ENCODE assay signal across 1 cellular context in genomic region chr17:34840758-34841157, GRCh38.
TF ChIP-seq lines count a peak whose summit lies in the region.

No MANE protein-coding gene starts in this region.

TF ChIP-seq in HepG2, 621 proteins besides CTCF, POLR2A, EP300 and RAD21 (continued from another document):
- TF ChIP-seq ZBTB40 (IDR thresholded peaks at IDR 0.05) (no peak), ZBTB40 (CRISPR knock-in tag; IDR thresholded peaks at IDR 0.05) (no peak), ZNF674 (CRISPR knock-in tag; IDR thresholded peaks at IDR 0.05; ENCODE audit: low read depth) (no peak), CREB3 (CRISPR knock-in tag; IDR thresholded peaks at IDR 0.05) (no peak), HNRNPL (IDR thresholded peaks at IDR 0.05; ENCODE audit: low read depth, low read length) (no peak), ZNF276 (CRISPR knock-in tag; IDR thresholded peaks at IDR 0.05; ENCODE audit: low read depth) (no peak), ZNF572 (CRISPR knock-in tag; IDR thresholded peaks at IDR 0.05) (no peak), ISL2 (CRISPR knock-in tag; IDR thresholded peaks at IDR 0.05) (no peak), MXD3 (CRISPR knock-in tag; IDR thresholded peaks at IDR 0.05) (no peak), STAG1 (CRISPR knock-in tag; IDR thresholded peaks at IDR 0.05) (no peak), ZKSCAN8 (CRISPR knock-in tag; IDR thresholded peaks at IDR 0.05; ENCODE audit: borderline replicate concordance) (no peak)
